In genomic region chr4:98945297-98945850, GRCh38 we compare ENCODE assay signal across 1 cellular context.
TF ChIP-seq lines count a peak whose summit lies in the region.

No MANE protein-coding gene starts in this region.

TF ChIP-seq in GM23338, 12 proteins besides CTCF, POLR2A, EP300 and RAD21 (continued from another document):
- TF ChIP-seq ZNF462 (CRISPR knock-in tag; IDR thresholded peaks at IDR 0.05) (no peak), ZNF331 (CRISPR knock-in tag; IDR thresholded peaks at IDR 0.05; ENCODE audit: low read depth) (no peak), CREB1 (CRISPR knock-in tag; IDR thresholded peaks at IDR 0.05; ENCODE audit: low read depth) (no peak), STAT1 (IDR thresholded peaks at IDR 0.05; ENCODE audit: unreplicated experiment) (no peak), EZH2phosphoT487 (IDR thresholded peaks at IDR 0.05; ENCODE audit: unreplicated experiment) (no peak), JUNB (IDR thresholded peaks at IDR 0.05; ENCODE audit: unreplicated experiment) (no peak), ZNF114 (CRISPR knock-in tag; IDR thresholded peaks at IDR 0.05) (no peak)
- TF ChIP-seq, protein P1, sequence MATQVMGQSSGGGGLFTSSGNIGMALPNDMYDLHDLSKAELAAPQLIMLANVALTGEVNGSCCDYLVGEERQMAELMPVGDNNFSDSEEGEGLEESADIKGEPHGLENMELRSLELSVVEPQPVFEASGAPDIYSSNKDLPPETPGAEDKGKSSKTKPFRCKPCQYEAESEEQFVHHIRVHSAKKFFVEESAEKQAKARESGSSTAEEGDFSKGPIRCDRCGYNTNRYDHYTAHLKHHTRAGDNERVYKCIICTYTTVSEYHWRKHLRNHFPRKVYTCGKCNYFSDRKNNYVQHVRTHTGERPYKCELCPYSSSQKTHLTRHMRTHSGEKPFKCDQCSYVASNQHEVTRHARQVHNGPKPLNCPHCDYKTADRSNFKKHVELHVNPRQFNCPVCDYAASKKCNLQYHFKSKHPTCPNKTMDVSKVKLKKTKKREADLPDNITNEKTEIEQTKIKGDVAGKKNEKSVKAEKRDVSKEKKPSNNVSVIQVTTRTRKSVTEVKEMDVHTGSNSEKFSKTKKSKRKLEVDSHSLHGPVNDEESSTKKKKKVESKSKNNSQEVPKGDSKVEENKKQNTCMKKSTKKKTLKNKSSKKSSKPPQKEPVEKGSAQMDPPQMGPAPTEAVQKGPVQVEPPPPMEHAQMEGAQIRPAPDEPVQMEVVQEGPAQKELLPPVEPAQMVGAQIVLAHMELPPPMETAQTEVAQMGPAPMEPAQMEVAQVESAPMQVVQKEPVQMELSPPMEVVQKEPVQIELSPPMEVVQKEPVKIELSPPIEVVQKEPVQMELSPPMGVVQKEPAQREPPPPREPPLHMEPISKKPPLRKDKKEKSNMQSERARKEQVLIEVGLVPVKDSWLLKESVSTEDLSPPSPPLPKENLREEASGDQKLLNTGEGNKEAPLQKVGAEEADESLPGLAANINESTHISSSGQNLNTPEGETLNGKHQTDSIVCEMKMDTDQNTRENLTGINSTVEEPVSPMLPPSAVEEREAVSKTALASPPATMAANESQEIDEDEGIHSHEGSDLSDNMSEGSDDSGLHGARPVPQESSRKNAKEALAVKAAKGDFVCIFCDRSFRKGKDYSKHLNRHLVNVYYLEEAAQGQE (IDR thresholded peaks at IDR 0.05; ENCODE audit: unreplicated experiment) = no peak
- TF ChIP-seq, protein P2, sequence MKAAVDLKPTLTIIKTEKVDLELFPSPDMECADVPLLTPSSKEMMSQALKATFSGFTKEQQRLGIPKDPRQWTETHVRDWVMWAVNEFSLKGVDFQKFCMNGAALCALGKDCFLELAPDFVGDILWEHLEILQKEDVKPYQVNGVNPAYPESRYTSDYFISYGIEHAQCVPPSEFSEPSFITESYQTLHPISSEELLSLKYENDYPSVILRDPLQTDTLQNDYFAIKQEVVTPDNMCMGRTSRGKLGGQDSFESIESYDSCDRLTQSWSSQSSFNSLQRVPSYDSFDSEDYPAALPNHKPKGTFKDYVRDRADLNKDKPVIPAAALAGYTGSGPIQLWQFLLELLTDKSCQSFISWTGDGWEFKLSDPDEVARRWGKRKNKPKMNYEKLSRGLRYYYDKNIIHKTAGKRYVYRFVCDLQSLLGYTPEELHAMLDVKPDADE (IDR thresholded peaks at IDR 0.05) = no peak
